28 cellular contexts compared by ENCODE assay signal in the genomic region with DNA sequence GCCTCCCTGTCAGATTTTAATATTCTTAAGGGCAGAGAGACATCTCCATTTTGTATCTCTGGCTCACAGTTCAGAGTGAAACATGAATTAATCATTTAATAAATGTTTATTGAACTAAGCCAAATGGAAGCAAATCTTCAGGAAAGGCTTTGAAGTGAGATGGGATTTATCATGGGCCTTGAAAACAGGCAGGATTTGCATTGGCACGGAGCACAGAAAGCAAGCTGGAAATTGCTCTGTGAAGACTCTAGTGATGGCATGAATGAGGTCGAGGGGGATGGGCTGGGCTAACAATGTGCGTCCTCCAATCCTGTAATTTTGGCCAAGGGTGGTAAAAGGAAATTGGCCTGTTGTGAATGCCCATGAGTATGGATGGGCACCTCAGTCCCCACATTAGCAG.
"Had no signal": no experiment of that assay in that cellular context is flagged by ENCODE, and none has a peak within 500 bp of the region (broad histone marks: within the 10 kb centered on the region; RNA-seq: fewer than 3 reads in every experiment).

No MANE protein-coding gene starts in this region.

- H3K4me1 Mint-ChIP-seq: memory B cell; naive B cell; neural crest cell; stimulated activated effector memory CD8-positive, alpha-beta T cell treated with anti-CD3 and anti-CD28 coated beads, Interleukin-12 subunit alpha, Interleukin-12 subunit beta, amount 100 ng/mL, for 72 hours had no signal

- H3K4me1 ChIP-seq: foreskin keratinocyte, gastroesophageal sphincter, heart left ventricle, prostate gland, right atrium auricular region, stomach, thyroid gland, vagina had no signal

- H3K27ac Mint-ChIP-seq: memory B cell; mesothelial cell of epicardium; naive B cell; natural killer cell treated with Interleukin-12 subunit alpha and Interleukin-12 subunit beta and Interleukin-15 and Interleukin-18, amount 100 ng/mL, for 72 hours; stimulated activated effector memory CD8-positive, alpha-beta T cell treated with anti-CD3 and anti-CD28 coated beads, Interleukin-12 subunit alpha, Interleukin-12 subunit beta, amount 100 ng/mL, for 72 hours had no signal

- H3K9me3 ChIP-seq: gastroesophageal sphincter, heart left ventricle, prostate gland, right atrium auricular region, stomach, thyroid gland, vagina had no signal

- H3K4me3 ChIP-seq: dorsolateral prefrontal cortex, gastroesophageal sphincter, heart left ventricle, hepatocyte, lung, mucosa of descending colon, prostate gland, right atrium auricular region, stomach, thyroid gland, vagina had no signal

- H3K27ac ChIP-seq: dorsolateral prefrontal cortex, epithelial cell of prostate, foreskin keratinocyte, gastroesophageal sphincter, heart left ventricle, hepatocyte, prostate gland, right atrium auricular region, stomach, thyroid gland, vagina had no signal

- ATAC-seq: esophagus mucosa; foreskin keratinocyte; gastroesophageal sphincter; heart left ventricle; left lobe of liver; mucosa of descending colon; natural killer cell treated with Interleukin-12 subunit alpha and Interleukin-12 subunit beta and Interleukin-15 and Interleukin-18, amount 100 ng/mL, for 72 hours; sciatic nerve; stimulated activated effector memory CD8-positive, alpha-beta T cell treated with anti-CD3 and anti-CD28 coated beads, Interleukin-12 subunit alpha, Interleukin-12 subunit beta, amount 100 ng/mL, for 72 hours had no signal

- H3K4me3 Mint-ChIP-seq: memory B cell; mesothelial cell of epicardium; naive B cell; natural killer cell treated with Interleukin-12 subunit alpha and Interleukin-12 subunit beta and Interleukin-15 and Interleukin-18, amount 100 ng/mL, for 72 hours; neural crest cell; stimulated activated effector memory CD8-positive, alpha-beta T cell treated with anti-CD3 and anti-CD28 coated beads, Interleukin-12 subunit alpha, Interleukin-12 subunit beta, amount 100 ng/mL, for 72 hours had no signal

- H3K36me3 Mint-ChIP-seq: memory B cell; mesothelial cell of epicardium; naive B cell; natural killer cell treated with Interleukin-12 subunit alpha and Interleukin-12 subunit beta and Interleukin-15 and Interleukin-18, amount 100 ng/mL, for 72 hours; stimulated activated effector memory CD8-positive, alpha-beta T cell treated with anti-CD3 and anti-CD28 coated beads, Interleukin-12 subunit alpha, Interleukin-12 subunit beta, amount 100 ng/mL, for 72 hours had no signal

- H2AFZ ChIP-seq: hepatocyte had no signal

- H3K27me3 ChIP-seq: foreskin keratinocyte, gastroesophageal sphincter, hepatocyte, right atrium auricular region, stomach, thyroid gland, vagina had no signal

- H3K27me3 Mint-ChIP-seq: memory B cell; naive B cell; natural killer cell treated with Interleukin-12 subunit alpha and Interleukin-12 subunit beta and Interleukin-15 and Interleukin-18, amount 100 ng/mL, for 72 hours had no signal

- DNase-seq: dorsolateral prefrontal cortex; effector CD4-positive, alpha-beta T cell; foreskin keratinocyte; heart left ventricle; kidney; mucosa of descending colon; naive B cell; stimulated activated CD4-positive, alpha-beta T cell treated with anti-CD3 and anti-CD28 coated beads, Interleukin-2, amount 100 ng/mL, for 24 hours; stimulated activated CD4-positive, alpha-beta T cell treated with anti-CD3 and anti-CD28 coated beads, Interleukin-4, amount 100 ng/mL, for 24 hours; stimulated activated naive CD4-positive, alpha-beta T cell treated with Interleukin-2 at 50 U/mL for 16 hours; stomach; thyroid gland; trophoblast cell had no signal

- H3K4me2 ChIP-seq: hepatocyte had no signal

- H3K36me3 ChIP-seq: gastroesophageal sphincter, heart left ventricle, prostate gland, right atrium auricular region, stomach, thyroid gland, vagina had no signal

- H3K9me3 Mint-ChIP-seq: mesothelial cell of epicardium, neural crest cell had no signal
